In the genomic region with DNA sequence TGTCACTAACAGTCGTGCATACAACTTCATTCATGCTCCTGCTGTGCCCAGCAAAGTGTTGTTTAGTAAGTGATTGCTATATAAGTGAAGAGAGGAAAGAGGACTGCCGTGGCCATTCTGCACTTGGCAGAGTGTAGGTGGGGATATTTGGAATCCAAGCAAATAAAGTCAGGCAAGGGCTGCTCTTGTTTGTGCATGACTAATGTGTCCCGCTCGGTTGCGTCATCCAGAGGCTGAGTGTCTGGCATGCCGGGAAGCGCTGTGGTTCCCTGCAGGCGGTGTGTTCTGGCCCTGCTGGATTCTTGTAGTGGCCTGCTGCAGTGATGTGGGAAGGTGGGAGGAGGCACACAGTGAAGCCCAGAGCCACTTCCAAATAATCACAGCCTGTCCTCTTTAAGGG, we compare ENCODE assay signal across 9 cellular contexts.
DNase-seq lines count a peak whose midpoint lies in the region; ATAC-seq, FAIRE-seq and TF ChIP-seq lines count a peak whose summit lies in the region.
"Had no signal": no experiment of that assay in that cellular context is flagged by ENCODE, and none has a peak within 500 bp of the region (broad histone marks: within the 10 kb centered on the region; RNA-seq: fewer than 3 reads in every experiment).

No MANE protein-coding gene starts in this region.

- peaks cover 33% of the 10 kb centered on the region for H3K4me1 ChIP-seq in suprapubic skin

- H3K27ac Mint-ChIP-seq in WTC11: no peak overlapping the region

- no peak overlapping the region for H3K4me3 Mint-ChIP-seq in WTC11
- H3K4me3 Mint-ChIP-seq: neural crest cell had no signal

- peak; percentile 78 for ATAC-seq in WTC11

- peak; percentile 68 for FAIRE-seq in HTR-8/SVneo (lab: Jason Lieb, UNC)

- TF ChIP-seq CTCF in WTC11 (IDR thresholded peaks at IDR 0.05) (no peak), suprapubic skin (IDR thresholded peaks at IDR 0.05) (no peak)

- TF ChIP-seq POLR2A in suprapubic skin (IDR thresholded peaks at IDR 0.05): no peak

- POLR2A ChIA-PET in WTC11 (lab: Charles Lee): no interaction called here

- no peaks in the 10 kb centered on the region for H3K27me3 ChIP-seq in suprapubic skin

- H3K27me3 Mint-ChIP-seq in WTC11 (ENCODE audit: low read depth): no peaks in the 10 kb centered on the region; the same call in 1 of the 2 replicates

- H3K4me3 ChIP-seq in suprapubic skin: no peak overlapping the region

- H3K36me3 ChIP-seq in suprapubic skin: no peaks in the 10 kb centered on the region

- TF ChIP-seq EP300 in suprapubic skin (IDR thresholded peaks at IDR 0.05): no peak

- DNase-seq in HTR-8/SVneo (ENCODE audit: insufficient read length, low spot score): peak; percentile 86
- peak; percentile 36 for DNase-seq in WTC11 (ENCODE audit: low spot score)
- DNase-seq in iPS DF 4.7 (ENCODE audit: extremely low read depth, low spot score): peak; percentile 7
- peak; percentile 95 to 96 for DNase-seq in suprapubic skin (ENCODE audit: low spot score in 2 of 2)
- DNase-seq in NCI-H1048 (lab: John Stamatoyannopoulos, UW): no peak
- no peak for DNase-seq in stimulated activated naive CD4-positive, alpha-beta T cell (lab: John Stamatoyannopoulos, UW)
- no peak for DNase-seq in stimulated activated CD4-positive, alpha-beta T cell treated with anti-CD3 and anti-CD28 coated beads, Interleukin-2, amount 100 ng/mL, for 48 hours
- DNase-seq in Kasumi-1 (lab: John Stamatoyannopoulos, UW): no peak

- peak overlapping the region; percentile 70 for H3K27ac ChIP-seq in suprapubic skin

- no peaks in the 10 kb centered on the region for H3K36me3 Mint-ChIP-seq in WTC11

- no peaks in the 10 kb centered on the region for H3K9me3 Mint-ChIP-seq in WTC11
- H3K9me3 Mint-ChIP-seq: neural crest cell had no signal

- H3K4me1 Mint-ChIP-seq in WTC11: peaks cover 13% of the 10 kb centered on the region

- H3K9me3 ChIP-seq in suprapubic skin: no peaks in the 10 kb centered on the region

- WGBS in suprapubic skin: 15% methylated on average over 8 of the region's 8 CpGs

- CTCF ChIA-PET in WTC11 (lab: Charles Lee): interaction anchor here (0.8 kb wide), 1 partner anchor 323 kb away, joined by 5 read pairs; no protein-coding TSS in a partner anchor

TF ChIP-seq in WTC11, 78 proteins besides CTCF, POLR2A, EP300 and RAD21:
- TF ChIP-seq ZNF121 (CRISPR knock-in tag; IDR thresholded peaks at IDR 0.05) (peak; percentile 71), OVOL2 (CRISPR knock-in tag; IDR thresholded peaks at IDR 0.05; ENCODE audit: borderline replicate concordance) (no peak), ZNF396 (CRISPR knock-in tag; IDR thresholded peaks at IDR 0.05; ENCODE audit: borderline replicate concordance) (no peak), GABPB1 (CRISPR knock-in tag; IDR thresholded peaks at IDR 0.05) (peak; percentile 99)
- TF ChIP-seq, protein P1, sequence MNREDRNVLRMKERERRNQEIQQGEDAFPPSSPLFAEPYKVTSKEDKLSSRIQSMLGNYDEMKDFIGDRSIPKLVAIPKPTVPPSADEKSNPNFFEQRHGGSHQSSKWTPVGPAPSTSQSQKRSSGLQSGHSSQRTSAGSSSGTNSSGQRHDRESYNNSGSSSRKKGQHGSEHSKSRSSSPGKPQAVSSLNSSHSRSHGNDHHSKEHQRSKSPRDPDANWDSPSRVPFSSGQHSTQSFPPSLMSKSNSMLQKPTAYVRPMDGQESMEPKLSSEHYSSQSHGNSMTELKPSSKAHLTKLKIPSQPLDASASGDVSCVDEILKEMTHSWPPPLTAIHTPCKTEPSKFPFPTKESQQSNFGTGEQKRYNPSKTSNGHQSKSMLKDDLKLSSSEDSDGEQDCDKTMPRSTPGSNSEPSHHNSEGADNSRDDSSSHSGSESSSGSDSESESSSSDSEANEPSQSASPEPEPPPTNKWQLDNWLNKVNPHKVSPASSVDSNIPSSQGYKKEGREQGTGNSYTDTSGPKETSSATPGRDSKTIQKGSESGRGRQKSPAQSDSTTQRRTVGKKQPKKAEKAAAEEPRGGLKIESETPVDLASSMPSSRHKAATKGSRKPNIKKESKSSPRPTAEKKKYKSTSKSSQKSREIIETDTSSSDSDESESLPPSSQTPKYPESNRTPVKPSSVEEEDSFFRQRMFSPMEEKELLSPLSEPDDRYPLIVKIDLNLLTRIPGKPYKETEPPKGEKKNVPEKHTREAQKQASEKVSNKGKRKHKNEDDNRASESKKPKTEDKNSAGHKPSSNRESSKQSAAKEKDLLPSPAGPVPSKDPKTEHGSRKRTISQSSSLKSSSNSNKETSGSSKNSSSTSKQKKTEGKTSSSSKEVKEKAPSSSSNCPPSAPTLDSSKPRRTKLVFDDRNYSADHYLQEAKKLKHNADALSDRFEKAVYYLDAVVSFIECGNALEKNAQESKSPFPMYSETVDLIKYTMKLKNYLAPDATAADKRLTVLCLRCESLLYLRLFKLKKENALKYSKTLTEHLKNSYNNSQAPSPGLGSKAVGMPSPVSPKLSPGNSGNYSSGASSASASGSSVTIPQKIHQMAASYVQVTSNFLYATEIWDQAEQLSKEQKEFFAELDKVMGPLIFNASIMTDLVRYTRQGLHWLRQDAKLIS (CRISPR knock-in tag; IDR thresholded peaks at IDR 0.05; ENCODE audit: borderline replicate concordance): no peak
TF ChIP-seq in WTC11: peak in this region for 2.

Comparison
In these comparisons a context has a peak if more than half of its experiments do, and no peak if none do; other contexts are left out.
1. DNase-seq: peak in HTR-8/SVneo (single experiment), WTC11 (single experiment), iPS DF 4.7 (single experiment) and suprapubic skin (2 of 2); none in NCI-H1048 (single experiment), stimulated activated naive CD4-positive, alpha-beta T cell (0 of 6), stimulated activated CD4-positive, alpha-beta T cell treated with anti-CD3 and anti-CD28 coated beads, Interleukin-2, amount 100 ng/mL, for 48 hours (0 of 2) and Kasumi-1 (0 of 2).